In the genomic region with DNA sequence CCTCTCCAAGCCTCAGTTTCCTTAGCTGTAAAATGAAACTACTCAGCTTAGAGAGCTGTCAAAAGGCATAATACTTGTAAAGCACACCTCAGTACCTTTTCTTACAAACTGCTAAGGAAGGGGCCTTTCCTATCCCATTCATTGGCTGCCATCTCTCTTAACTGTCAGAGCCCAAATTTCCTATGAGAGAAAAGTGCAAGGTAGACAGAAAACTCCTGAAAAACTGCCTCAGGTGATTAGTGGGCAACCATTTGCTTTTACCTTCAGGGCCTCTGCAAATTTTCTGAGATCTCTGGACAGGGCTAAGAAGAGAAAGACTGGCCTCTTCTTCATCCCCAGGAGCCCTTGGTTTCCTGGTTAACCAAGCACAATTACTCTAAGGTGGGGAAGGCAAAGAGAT, we compare ENCODE assay signal across 25 cellular contexts. TPM values are rescaled to one million over a fixed set of nuclear protein-coding genes. Genes with fewer than 3 reads are reported as not detected.
"Had no signal": no experiment of that assay in that cellular context is flagged by ENCODE, and none has a peak within 500 bp of the region (broad histone marks: within the 10 kb centered on the region; RNA-seq: fewer than 3 reads in every experiment).

No MANE protein-coding gene starts in this region.

- FAIRE-seq: pancreas, small intestine, urothelium cell line had no signal

- H3K4me3 ChIP-seq: pancreas, prostate gland, stomach, thoracic aorta, thyroid gland, tibial nerve, upper lobe of left lung, vagina had no signal

- H3K27me3 ChIP-seq: neutrophil, pancreas, stomach, thyroid gland, tibial nerve, upper lobe of left lung, vagina had no signal

- H3K4me1 ChIP-seq: pancreas, prostate gland had no signal

- H3K27ac ChIP-seq: neutrophil, pancreas, prostate gland, stomach, thoracic aorta, thyroid gland, tibial nerve, upper lobe of left lung, vagina had no signal

- ATAC-seq: naive thymus-derived CD4-positive, alpha-beta T cell; natural killer cell; pancreas; right cardiac atrium; sciatic nerve; stimulated activated effector memory CD8-positive, alpha-beta T cell treated with anti-CD3 and anti-CD28 coated beads, Interleukin-12 subunit alpha, Interleukin-12 subunit beta, amount 100 ng/mL, for 72 hours; stimulated activated naive B cell treated with anti-CD40 and anti-IgM and Interleukin-4, amounts not matched to agents 10 μg/mL and 1 μg/mL and 100 μg/mL, for 72 hours had no signal

- H3K36me3 ChIP-seq: neutrophil, pancreas, prostate gland, thoracic aorta, thyroid gland, tibial nerve, upper lobe of left lung, vagina had no signal

- H3K9me3 ChIP-seq: neutrophil, pancreas, prostate gland, stomach, thoracic aorta, thyroid gland, tibial nerve, upper lobe of left lung, vagina had no signal

- DNase-seq: naive thymus-derived CD4-positive, alpha-beta T cell; natural killer cell; nucleus accumbens; pancreas; retina; right cardiac atrium; small intestine; stimulated activated CD4-positive, alpha-beta T cell treated with anti-CD3 and anti-CD28 coated beads, Interleukin-15, amount 100 ng/mL, for 24 hours; stimulated activated CD4-positive, alpha-beta T cell treated with anti-CD3 and anti-CD28 coated beads, Interleukin-2, amount 100 ng/mL, for 24 hours; stimulated activated CD4-positive, alpha-beta T cell treated with anti-CD3 and anti-CD28 coated beads, Interleukin-2, amount 100 ng/mL, for 48 hours; stimulated activated CD4-positive, alpha-beta T cell treated with anti-CD3 and anti-CD28 coated beads, Interleukin-4, amount 100 ng/mL, for 24 hours; stimulated activated naive B cell treated with anti-CD40 and anti-IgM and Interleukin-4, amounts not matched to agents 10 μg/mL and 1 μg/mL and 100 μg/mL, for 72 hours; stimulated activated naive CD4-positive, alpha-beta T cell treated with Interleukin-2 at 50 U/mL for 16 hours; stomach; thyroid gland; trophoblast cell; upper lobe of left lung had no signal

RNA-seq across cellular contexts. Expression of gene LARGE1, which starts 13.8 kb away (rescaled TPM):
- polyA plus RNA-seq: naive thymus-derived CD4-positive, alpha-beta T cell had no signal
